33 cellular contexts compared by ENCODE assay signal in the genomic region with DNA sequence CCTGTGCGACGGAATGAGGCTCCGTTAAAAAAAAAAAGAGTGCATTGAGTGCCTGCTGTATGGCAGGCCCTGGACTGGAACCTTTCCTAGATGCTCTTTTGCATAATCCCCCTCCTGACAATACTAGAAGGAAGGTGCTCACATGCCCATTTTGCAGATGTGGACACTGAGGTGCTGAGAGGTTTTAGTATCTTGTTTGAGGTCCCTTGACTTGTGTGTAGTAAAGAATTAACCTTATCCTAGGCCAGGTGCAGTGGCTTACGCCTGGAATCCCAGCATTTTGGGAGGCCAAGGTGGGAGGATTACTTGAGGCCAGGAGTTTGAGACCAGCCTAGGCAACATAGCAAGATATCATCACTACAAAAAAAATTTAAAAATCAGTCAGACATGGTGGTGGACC. TPM values are rescaled to one million over a fixed set of nuclear protein-coding genes. Genes with fewer than 3 reads are reported as not detected.
"Had no signal": no experiment of that assay in that cellular context is flagged by ENCODE, and none has a peak within 500 bp of the region (broad histone marks: within the 10 kb centered on the region; RNA-seq: fewer than 3 reads in every experiment).

No MANE protein-coding gene starts in this region.

- H3K36me3 ChIP-seq: brain microvascular endothelial cell, esophagus muscularis mucosa, gastrocnemius medialis had no signal

- DNase-seq: activated CD4-positive, alpha-beta memory T cell treated with anti-CD3 and anti-CD28 coated beads, Interleukin-2, amount 10 ng/mL, durations not matched to agents 7 days and 5 days; activated CD4-positive, alpha-beta T cell treated with anti-CD3 and anti-CD28 coated beads for 1 hour; activated CD4-positive, alpha-beta T cell treated with anti-CD3 and anti-CD28 coated beads for 4 hours; activated CD4-positive, alpha-beta T cell treated with anti-CD3 and anti-CD28 coated beads, Interleukin-2, amount 10 ng/mL, durations not matched to agents 7 days and 5 days; activated CD4-positive, alpha-beta T cell treated with anti-CD3 and anti-CD28 coated beads, Interleukin-2, amount 50 U/mL, for 4 hours; activated CD8-positive, alpha-beta memory T cell treated with anti-CD3 and anti-CD28 coated beads, Interleukin-2, amount 50 U/mL, for 48 hours; activated effector memory CD4-positive, alpha-beta T cell treated with Interleukin-2 at 50 U/mL for 16 hours; activated gamma-delta T cell treated with Interleukin-2 at 50 U/mL for 16 hours; activated naive CD4-positive, alpha-beta T cell treated with anti-CD3 and anti-CD28 coated beads, Interleukin-2, amount 50 U/mL, for 16 hours; activated naive CD4-positive, alpha-beta T cell treated with Interleukin-2 at 50 U/mL for 16 hours; activated T-cell treated with anti-CD3 and anti-CD28 coated beads for 4 hours; activated T-cell treated with anti-CD3 and anti-CD28 coated beads, Interleukin-2, amount 50 U/mL, for 24 hours; amniotic stem cell; anterior cingulate cortex; cortex of kidney; dermis blood vessel endothelial cell; effector CD4-positive, alpha-beta T cell; effector memory CD8-positive, alpha-beta T cell; erythroblast; gastrocnemius medialis; glutamatergic neuron; T-cell; T-helper 9 cell had no signal

- H3K4me3 ChIP-seq: esophagus muscularis mucosa, gastrocnemius medialis had no signal

- FAIRE-seq: astrocyte, bronchial epithelial cell, TTC549 had no signal

- H3K27ac ChIP-seq: brain microvascular endothelial cell, esophagus muscularis mucosa, foreskin keratinocyte, gastrocnemius medialis, VCaP had no signal

- ATAC-seq: effector memory CD8-positive, alpha-beta T cell; gastrocnemius medialis; T-cell; WTC11 had no signal

- H3K27me3 ChIP-seq: brain microvascular endothelial cell, esophagus muscularis mucosa, gastrocnemius medialis had no signal

- H3K9me3 ChIP-seq: esophagus muscularis mucosa, gastrocnemius medialis had no signal

RNA-seq across cellular contexts. Expression of a gene that starts 46.6 kb away (rescaled TPM):
- total RNA-seq: activated CD4-positive, alpha-beta memory T cell treated with anti-CD3 and anti-CD28 coated beads, Interleukin-2, amount 10 ng/mL, durations not matched to agents 7 days and 5 days; activated CD4-positive, alpha-beta T cell treated with anti-CD3 and anti-CD28 coated beads, Interleukin-2, amount 10 ng/mL, durations not matched to agents 7 days and 5 days; activated T-helper 17 cell treated with anti-CD3 and anti-CD28 coated beads, Interleukin-2, amount 50 U/mL, for 72 hours; bronchial epithelial cell; dermis blood vessel endothelial cell; foreskin keratinocyte; gastrocnemius medialis; T-helper 2 cell treated with Interferon-gamma antibody and Interleukin-4, amounts not matched to agents 100 ng/mL and 5 ng/mL, for 36 hours had no signal
- polyA plus RNA-seq: foreskin keratinocyte had no signal
